In the genomic region with DNA sequence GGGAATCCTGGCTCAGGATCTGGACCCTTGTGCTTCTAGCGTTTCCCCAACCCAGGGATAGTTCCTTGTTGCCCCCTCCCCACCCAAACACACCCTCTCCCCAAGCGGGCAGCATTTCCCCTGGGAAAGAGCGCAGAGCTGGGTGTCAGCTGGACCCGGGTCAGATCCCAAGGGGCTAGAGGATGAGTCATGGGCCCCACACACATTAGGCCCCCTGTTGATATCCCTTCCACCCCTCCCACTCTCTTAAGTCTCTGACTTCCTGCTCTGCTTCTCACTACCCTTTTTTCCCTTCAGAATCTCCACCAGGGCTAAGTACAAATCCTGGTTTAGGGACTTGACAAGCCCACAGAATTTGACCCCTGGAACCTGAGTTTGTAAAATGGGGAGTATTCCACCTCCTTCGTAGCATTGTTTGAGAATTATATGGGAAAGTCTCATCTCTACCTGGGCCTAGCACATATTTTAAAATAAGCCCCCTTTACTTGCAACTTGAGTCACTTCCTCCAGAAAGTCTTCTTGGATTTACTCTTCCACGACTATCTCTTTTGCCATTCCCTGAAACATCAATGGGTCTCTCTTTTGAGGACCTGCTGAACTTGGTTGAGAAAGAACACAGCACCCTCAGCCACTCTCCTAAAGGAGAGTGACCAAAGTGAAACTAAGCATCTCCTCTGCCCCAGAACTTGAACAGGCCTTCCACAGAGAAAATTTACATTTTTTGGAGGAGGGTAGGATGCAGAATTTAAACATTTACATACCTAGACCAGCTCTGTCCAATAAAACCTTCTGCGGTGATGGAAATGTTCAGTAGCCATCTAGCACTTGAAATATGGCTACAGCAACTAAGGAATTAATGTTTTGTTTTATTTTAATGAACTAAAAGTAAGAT, we compare ENCODE assay signal across 1 cellular context.
TF ChIP-seq lines count a peak whose summit lies in the region.

No MANE protein-coding gene starts in this region.

TF ChIP-seq in H1, 55 proteins besides CTCF, POLR2A, EP300 and RAD21:
- TF ChIP-seq JUND (IDR thresholded peaks at IDR 0.05; ENCODE audit: low read length) (peak; percentile 80), PHF8 (conservative IDR thresholded peaks at IDR 0.05; ENCODE audit: low read depth, low read length) (no peak)
